In the genomic region with DNA sequence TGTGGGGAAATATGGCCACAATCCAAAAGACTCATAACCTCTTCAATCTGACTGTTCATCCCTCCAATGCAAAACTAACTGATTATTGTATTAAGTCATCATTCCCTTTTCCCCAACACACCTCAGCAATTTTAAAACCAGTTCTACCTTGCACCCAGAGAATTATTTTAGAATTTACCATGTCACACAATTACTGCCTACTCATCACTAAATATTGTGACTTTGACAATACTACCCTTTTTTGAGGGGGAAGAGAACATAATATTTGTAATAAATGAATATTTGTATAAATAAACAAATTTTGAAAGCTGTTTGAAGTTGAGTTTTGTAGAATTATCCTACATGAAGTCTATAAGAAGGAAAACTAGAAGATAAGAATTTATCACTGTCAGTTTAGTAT, we compare ENCODE assay signal across 33 cellular contexts. TPM values are rescaled to one million over a fixed set of nuclear protein-coding genes. Genes with fewer than 3 reads are reported as not detected.
"Had no signal": no experiment of that assay in that cellular context is flagged by ENCODE, and none has a peak within 500 bp of the region (broad histone marks: within the 10 kb centered on the region; RNA-seq: fewer than 3 reads in every experiment).

No MANE protein-coding gene starts in this region.

- H3K27ac ChIP-seq: colonic mucosa, epithelial cell of prostate, esophagus squamous epithelium, gastrocnemius medialis, heart right ventricle, left lung, lower lobe of right lung had no signal

- H3K9me3 ChIP-seq: colonic mucosa, esophagus squamous epithelium, gastrocnemius medialis, heart right ventricle, left lung, lower lobe of right lung, mucosa of descending colon had no signal

- H3K27ac Mint-ChIP-seq: dendritic cell treated with granulocyte-macrophage colony-stimulating factor and Interleukin-4, amounts not matched to agents 40 ng/mL and 50 ng/mL, for 4 days; effector memory CD8-positive, alpha-beta T cell; endodermal cell; mesothelial cell of epicardium; naive B cell had no signal

- H3K4me1 Mint-ChIP-seq: naive B cell had no signal

- H3K9me3 Mint-ChIP-seq: effector memory CD8-positive, alpha-beta T cell; endodermal cell; naive B cell had no signal

- FAIRE-seq: endometrium, islet of Langerhans, keratinocyte had no signal

- H3K36me3 Mint-ChIP-seq: mesothelial cell of epicardium, naive B cell had no signal

- H3K4me3 ChIP-seq: colonic mucosa, esophagus squamous epithelium, gastrocnemius medialis, heart right ventricle, left lung, lower lobe of right lung, mucosa of descending colon had no signal

- H3K36me3 ChIP-seq: colonic mucosa, esophagus squamous epithelium, gastrocnemius medialis, heart right ventricle, left lung, lower lobe of right lung had no signal

- H3K4me1 ChIP-seq: colonic mucosa, esophagus squamous epithelium, gastrocnemius medialis, heart right ventricle, left lung, lower lobe of right lung had no signal

- H3K4me3 Mint-ChIP-seq: dendritic cell treated with granulocyte-macrophage colony-stimulating factor and Interleukin-4, amounts not matched to agents 40 ng/mL and 50 ng/mL, for 4 days; effector memory CD8-positive, alpha-beta T cell; endodermal cell; mesothelial cell of epicardium; naive B cell had no signal

- DNase-seq: colonic mucosa; cortex of kidney; effector CD8-positive, alpha-beta T cell; effector memory CD8-positive, alpha-beta T cell; endodermal cell; erythroblast; esophagus squamous epithelium; foreskin fibroblast; foreskin melanocyte; gastrocnemius medialis; glutamatergic neuron; head of caudate nucleus; heart right ventricle; hippocampal formation; left cardiac atrium; left lung; left ventricle myocardium superior; lower lobe of right lung; mesenchymal stem cell; mucosa of descending colon; naive B cell had no signal

- H3K27me3 ChIP-seq: colonic mucosa, esophagus squamous epithelium, gastrocnemius medialis, left lung had no signal

- ATAC-seq: effector memory CD8-positive, alpha-beta T cell; esophagus mucosa; gastrocnemius medialis; heart right ventricle; left cardiac atrium; left lung; left ventricle myocardium superior; lower lobe of right lung; mucosa of descending colon had no signal

RNA-seq across cellular contexts. Expression of gene CALCB, which starts 28.2 kb away (rescaled TPM):
- total RNA-seq: dermis microvascular lymphatic vessel endothelial cell, endodermal cell, esophagus mucosa, esophagus squamous epithelium, gastrocnemius medialis, glomerular endothelial cell, left cardiac atrium, left ventricle myocardium superior, lower leg skin, lower lobe of right lung, lung microvascular endothelial cell, mesothelial cell of epicardium, myocyte had no signal
- polyA plus RNA-seq: keratinocyte had no signal
